Comparison of ENCODE assay signal across 18 cellular contexts in genomic region chr10:31804416-31804815, GRCh38.
A peak's percentile ranks its signal among the peaks of the same experiment; 100 is the strongest.
DNase-seq lines count a peak whose midpoint lies in the region; ATAC-seq and TF ChIP-seq lines count a peak whose summit lies in the region.
"Had no signal": no experiment of that assay in that cellular context is flagged by ENCODE, and none has a peak within 500 bp of the region (broad histone marks: within the 10 kb centered on the region; RNA-seq: fewer than 3 reads in every experiment).

No MANE protein-coding gene starts in this region.

- H4K91ac ChIP-seq in mesenchymal stem cell (ENCODE audit: low read length) = no peak overlapping the region

- 100% methylated on average over 6 of the region's 8 CpGs for WGBS in mesenchymal stem cell

- H3K18ac ChIP-seq in mesenchymal stem cell (ENCODE audit: low read depth in 1 of 2, low read length in 2 of 2) = no peak overlapping the region

- no peak overlapping the region for H3K23ac ChIP-seq in mesenchymal stem cell (ENCODE audit: low read length in 2 of 2)

- no peak overlapping the region for H3K4me3 Mint-ChIP-seq in stimulated activated naive CD8-positive, alpha-beta T cell treated with anti-CD3 and anti-CD28 coated beads, Interleukin-15, amount 100 ng/mL, for 72 hours
- H3K4me3 Mint-ChIP-seq: GM23338 had no signal

- no peak for TF ChIP-seq CTCF in AG09319 (IDR thresholded peaks at IDR 0.05; ENCODE audit: low read depth, low read length)
- no peak for TF ChIP-seq CTCF in gastrocnemius medialis (IDR thresholded peaks at IDR 0.05 in 4 of 5, conservative IDR thresholded peaks at IDR 0.05 in 1 of 5)

- peaks cover 3% of the 10 kb centered on the region for H3K79me1 ChIP-seq in mesenchymal stem cell (replicated peaks; ENCODE audit: low read length, poor library complexity, severe bottlenecking)

- peak overlapping the region; percentile 55 for H3K9ac ChIP-seq in mesenchymal stem cell (ENCODE audit: low read length)
- H3K9ac ChIP-seq: BLaER1 treated with 17β-estradiol and CSF1 and Interleukin-3, amounts not matched to agents 10 nM and 100 nM had no signal

- H2BK5ac ChIP-seq in mesenchymal stem cell (ENCODE audit: low read depth, low read length, poor library complexity, severe bottlenecking) = no peak overlapping the region

- H3K4ac ChIP-seq in mesenchymal stem cell (ENCODE audit: low read depth in 1 of 2, low read length in 2 of 2) = no peak overlapping the region

- peak; percentile 10 for DNase-seq in AG09319 (ENCODE audit: extremely low read depth, low read depth)
- DNase-seq in NCI-H446 treated with DMSO at 0.1 percent for 48 hours (lab: John Stamatoyannopoulos, UW) = peak; percentile 35
- no peak for DNase-seq in mesenchymal stem cell
- no peak for DNase-seq in gastrocnemius medialis
- no peak for DNase-seq in stimulated activated naive CD8-positive, alpha-beta T cell treated with anti-CD3 and anti-CD28 coated beads, Interleukin-15, amount 100 ng/mL, for 72 hours
- no peak for DNase-seq in middle frontal gyrus (ENCODE audit: extremely low spot score, low spot score)
- DNase-seq in SHP77 treated with DMSO at 0.1 percent for 48 hours (lab: John Stamatoyannopoulos, UW) = no peak
- DNase-seq in activated CD4-positive, CD25-positive, alpha-beta regulatory T cell (lab: John Stamatoyannopoulos, UW) = no peak
- DNase-seq: COR-L47, DMS153, KBM-7, NCI-H146, NCI-H2081 treated with DMSO at 0.1 percent for 48 hours, NCI-H2227 treated with DMSO at 0.1 percent for 48 hours, NCI-H526 had no signal

- H2AFZ ChIP-seq in mesenchymal stem cell (ENCODE audit: low read depth, low read length) = no peak overlapping the region
- H2AFZ ChIP-seq: GM23338 had no signal

- no peaks in the 10 kb centered on the region for H3K27me3 Mint-ChIP-seq in stimulated activated naive CD8-positive, alpha-beta T cell treated with anti-CD3 and anti-CD28 coated beads, Interleukin-15, amount 100 ng/mL, for 72 hours

- peaks cover 2% of the 10 kb centered on the region for H3K9me3 ChIP-seq in mesenchymal stem cell (ENCODE audit: control insufficient read depth, low read length)
- no peaks in the 10 kb centered on the region for H3K9me3 ChIP-seq in gastrocnemius medialis

- no peak overlapping the region for H2BK12ac ChIP-seq in mesenchymal stem cell (ENCODE audit: low read length in 2 of 2)

- H3K4me1 ChIP-seq in mesenchymal stem cell (ENCODE audit: control insufficient read depth, insufficient read depth, low read depth, low read length) (peaks cover 1% of the 10 kb centered on the region), gastrocnemius medialis (peaks cover 21 to 32% of the 10 kb centered on the region in 2 donors)

- intact Hi-C loops in gastrocnemius medialis (cut with DNase I; ENCODE audit: low total_unique reads) = no loop called here

- peaks cover 0 to 44% of the 10 kb centered on the region in 2 experiments for H3K36me3 ChIP-seq in mesenchymal stem cell (ENCODE audit: control insufficient read depth in 1 of 2, insufficient read depth in 2 of 2, low read depth in 1 of 2, low read length in 2 of 2)
- no peaks in the 10 kb centered on the region for H3K36me3 ChIP-seq in gastrocnemius medialis

- H2BK120ac ChIP-seq in mesenchymal stem cell (ENCODE audit: low read depth, low read length) = no peak overlapping the region

- no peak overlapping the region for H3K27ac ChIP-seq in mesenchymal stem cell (ENCODE audit: low read length, poor library complexity, severe bottlenecking)
- H3K27ac ChIP-seq in gastrocnemius medialis = peak overlapping the region; percentile 19 to 91 (median 44)
- H3K27ac ChIP-seq: BLaER1 treated with 17β-estradiol and CSF1 and Interleukin-3, amounts not matched to agents 10 nM and 100 nM; RWPE1 had no signal

- H3K9me3 Mint-ChIP-seq in stimulated activated naive CD8-positive, alpha-beta T cell treated with anti-CD3 and anti-CD28 coated beads, Interleukin-15, amount 100 ng/mL, for 72 hours = no peaks in the 10 kb centered on the region
- H3K9me3 Mint-ChIP-seq: GM23338 had no signal

- in situ Hi-C loops in gastrocnemius medialis (cut with MboI; ENCODE audit: low sequenced_read_pairs in 4 of 4) = loop anchor here in 2 of 4 donors (10.0 to 25.0 kb wide), 2 partner anchors 480 to 492 kb away; partner anchors contain the start of gene ZEB1 (in 1 of the 2)

- no peak for ATAC-seq in gastrocnemius medialis
- no peak for ATAC-seq in stimulated activated naive CD8-positive, alpha-beta T cell treated with anti-CD3 and anti-CD28 coated beads, Interleukin-15, amount 100 ng/mL, for 72 hours

- H3K14ac ChIP-seq in mesenchymal stem cell (ENCODE audit: low read length in 2 of 2) = no peak overlapping the region

- TF ChIP-seq POLR2A in gastrocnemius medialis (IDR thresholded peaks at IDR 0.05) = no peak

- H2AK5ac ChIP-seq in mesenchymal stem cell (ENCODE audit: low read length, severe bottlenecking) = no peak overlapping the region

- no peak overlapping the region for H3K4me2 ChIP-seq in mesenchymal stem cell (ENCODE audit: low read length, poor library complexity, severe bottlenecking)
- H3K4me2 ChIP-seq: BLaER1 treated with 17β-estradiol and CSF1 and Interleukin-3, amounts not matched to agents 10 nM and 100 nM; GM23338 had no signal

- no peak overlapping the region for H2BK15ac ChIP-seq in mesenchymal stem cell (ENCODE audit: low read depth, poor library complexity, severe bottlenecking)

- no peak overlapping the region for H3K4me3 ChIP-seq in mesenchymal stem cell (ENCODE audit: insufficient read depth in 1 of 2, low read depth in 1 of 2, low read length in 2 of 2)
- no peak overlapping the region for H3K4me3 ChIP-seq in gastrocnemius medialis
- H3K4me3 ChIP-seq: BLaER1 treated with 17β-estradiol and CSF1 and Interleukin-3, amounts not matched to agents 10 nM and 100 nM; GM23338 had no signal

- no peak overlapping the region for H4K8ac ChIP-seq in mesenchymal stem cell (ENCODE audit: low read length)

- H3K27me3 ChIP-seq in mesenchymal stem cell (ENCODE audit: control insufficient read depth in 1 of 2, insufficient read depth in 1 of 2, low read length in 2 of 2) = no peaks in the 10 kb centered on the region
- no peaks in the 10 kb centered on the region for H3K27me3 ChIP-seq in gastrocnemius medialis
- H3K27me3 ChIP-seq: BLaER1 treated with 17β-estradiol and CSF1 and Interleukin-3, amounts not matched to agents 10 nM and 100 nM had no signal

- no peak overlapping the region for H3K27ac Mint-ChIP-seq in stimulated activated naive CD8-positive, alpha-beta T cell treated with anti-CD3 and anti-CD28 coated beads, Interleukin-15, amount 100 ng/mL, for 72 hours
- H3K27ac Mint-ChIP-seq: GM23338 had no signal

- peaks cover 7% of the 10 kb centered on the region for H3K4me1 Mint-ChIP-seq in stimulated activated naive CD8-positive, alpha-beta T cell treated with anti-CD3 and anti-CD28 coated beads, Interleukin-15, amount 100 ng/mL, for 72 hours

Comparison
In these comparisons a context has a peak if more than half of its experiments do, and no peak if none do; other contexts are left out.
1. DNase-seq: peak in AG09319 (single experiment) and NCI-H446 treated with DMSO at 0.1 percent for 48 hours (single experiment); none in mesenchymal stem cell (single experiment), gastrocnemius medialis (0 of 2), stimulated activated naive CD8-positive, alpha-beta T cell treated with anti-CD3 and anti-CD28 coated beads, Interleukin-15, amount 100 ng/mL, for 72 hours (0 of 2), middle frontal gyrus (single experiment), SHP77 treated with DMSO at 0.1 percent for 48 hours (single experiment) and activated CD4-positive, CD25-positive, alpha-beta regulatory T cell (0 of 4).